Comparison of ENCODE assay signal across 17 cellular contexts in genomic region chr17:37131064-37131463, GRCh38.
A peak's percentile ranks its signal among the peaks of the same experiment; 100 is the strongest.
DNase-seq lines count a peak whose midpoint lies in the region; ATAC-seq, FAIRE-seq and TF ChIP-seq lines count a peak whose summit lies in the region.
"Had no signal": no experiment of that assay in that cellular context is flagged by ENCODE, and none has a peak within 500 bp of the region (broad histone marks: within the 10 kb centered on the region; RNA-seq: fewer than 3 reads in every experiment).

No MANE protein-coding gene starts in this region.

- H3K36me3 ChIP-seq in HEK293 (ENCODE audit: control insufficient read depth in 2 of 2, insufficient read depth in 1 of 2, low read length in 2 of 2) (peaks cover 6 to 20% of the 10 kb centered on the region in 2 experiments; a peak in 2 of 3 replicates), iPS-18a (ENCODE audit: control insufficient read depth, low read depth, low read length) (peaks cover 36% of the 10 kb centered on the region)

- DNase-seq in WTC11 (ENCODE audit: low spot score), result no peak
- peak; percentile 51 for DNase-seq in retinal pigment epithelial cell (ENCODE audit: low read depth)
- DNase-seq in activated naive CD4-positive, alpha-beta T cell treated with anti-CD3 and anti-CD28 coated beads, Interleukin-2, amount 50 U/mL, for 72 hours (ENCODE audit: low spot score in 2 of 2), result no peak
- no peak for DNase-seq in right cardiac atrium
- DNase-seq in GM19239 (ENCODE audit: insufficient read length, low spot score), result no peak
- DNase-seq: activated CD4-positive, alpha-beta T cell treated with anti-CD3 and anti-CD28 coated beads, Interleukin-2, amount 50 U/mL, for 4 hours; effector CD8-positive, alpha-beta T cell; Kasumi-1; NCI-H2029; sigmoid colon; stimulated activated naive B cell treated with anti-CD40 and anti-IgM and Interleukin-4, amounts not matched to agents 10 μg/mL and 1 μg/mL and 100 μg/mL, for 72 hours had no signal

- ATAC-seq in WTC11, result peak; percentile 43; the same call in 1 of the 2 replicates
- no peak for ATAC-seq in activated naive CD4-positive, alpha-beta T cell treated with anti-CD3 and anti-CD28 coated beads, Interleukin-2, amount 50 U/mL, for 72 hours
- ATAC-seq in GM21825 (IDR thresholded peaks at IDR 0.05; ENCODE audit: unreplicated experiment), result no peak
- no peak for ATAC-seq in right cardiac atrium
- ATAC-seq: stimulated activated naive B cell treated with anti-CD40 and anti-IgM and Interleukin-4, amounts not matched to agents 10 μg/mL and 1 μg/mL and 100 μg/mL, for 72 hours had no signal

- CTCF ChIA-PET in HEK293 (lab: Yijun Ruan, JAX), result interaction anchor here (0.6 to 0.7 kb wide), 5 partner anchors 79 to 1091 kb away, joined by 3 to 7 read pairs (median 4); no protein-coding TSS in a partner anchor
- CTCF ChIA-PET in WTC11 (lab: Charles Lee), result interaction anchor here (1.2 kb wide), 1 partner anchor 43 kb away, joined by 4 read pairs; no protein-coding TSS in a partner anchor

- WGBS in right cardiac atrium, result 80% methylated on average over 2 of the region's 2 CpGs

- H3K9me3 ChIP-seq in HEK293 (ENCODE audit: control insufficient read depth, insufficient read depth, low read depth, low read length) (no peaks in the 10 kb centered on the region), iPS-18a (ENCODE audit: control insufficient read depth, low read depth, low read length) (no peaks in the 10 kb centered on the region), right cardiac atrium (ENCODE audit: control insufficient read depth, low read length) (no peaks in the 10 kb centered on the region)
- H3K9me3 ChIP-seq: ascending aorta, sigmoid colon had no signal

- no peak overlapping the region for H3K4me3 Mint-ChIP-seq in WTC11
- H3K4me3 Mint-ChIP-seq: stimulated activated naive B cell treated with anti-CD40 and anti-IgM and Interleukin-4, amounts not matched to agents 10 μg/mL and 1 μg/mL and 100 μg/mL, for 72 hours had no signal

- TF ChIP-seq CTCF in HEK293 (tag by site-specific recombination; IDR thresholded peaks at IDR 0.05) (no peak), WTC11 (IDR thresholded peaks at IDR 0.05) (no peak), retinal pigment epithelial cell (conservative IDR thresholded peaks at IDR 0.05; ENCODE audit: low read depth, low read length) (no peak)

- peaks cover 17% of the 10 kb centered on the region for H3K36me3 Mint-ChIP-seq in WTC11
- H3K36me3 Mint-ChIP-seq in activated naive CD4-positive, alpha-beta T cell treated with anti-CD3 and anti-CD28 coated beads, Interleukin-2, amount 50 U/mL, for 72 hours, result no peaks in the 10 kb centered on the region

- POLR2A ChIA-PET in HEK293 (lab: Yijun Ruan, JAX), result no interaction called here
- POLR2A ChIA-PET in WTC11 (lab: Charles Lee), result no interaction called here

- H3K27me3 Mint-ChIP-seq in WTC11 (ENCODE audit: low read depth), result no peaks in the 10 kb centered on the region
- H3K27me3 Mint-ChIP-seq: stimulated activated naive B cell treated with anti-CD40 and anti-IgM and Interleukin-4, amounts not matched to agents 10 μg/mL and 1 μg/mL and 100 μg/mL, for 72 hours had no signal

- FAIRE-seq in GM19239 (lab: Jason Lieb, UNC), result no peak
- FAIRE-seq: G401.6, keratinocyte had no signal

- H3K9ac ChIP-seq in iPS-18a (ENCODE audit: low read length), result no peak overlapping the region

- H3K27ac ChIP-seq in HEK293 (ENCODE audit: extremely low read depth, low read depth, low read length), result no peak overlapping the region; the same call in 1 of the 2 replicates
- peak overlapping the region; percentile 30 for H3K27ac ChIP-seq in iPS-18a (ENCODE audit: low read length)
- H3K27ac ChIP-seq in right cardiac atrium (ENCODE audit: low read length), result no peak overlapping the region
- H3K27ac ChIP-seq: ascending aorta, sigmoid colon had no signal

- H3K4me1 Mint-ChIP-seq in WTC11, result peaks cover 46% of the 10 kb centered on the region
- H3K4me1 Mint-ChIP-seq: stimulated activated naive B cell treated with anti-CD40 and anti-IgM and Interleukin-4, amounts not matched to agents 10 μg/mL and 1 μg/mL and 100 μg/mL, for 72 hours had no signal

- H3K27me3 ChIP-seq in iPS-18a (ENCODE audit: control insufficient read depth, insufficient read depth, low read length) (no peaks in the 10 kb centered on the region), right cardiac atrium (ENCODE audit: control insufficient read depth, insufficient read depth) (no peaks in the 10 kb centered on the region)
- H3K27me3 ChIP-seq: ascending aorta, sigmoid colon had no signal

- intact Hi-C loops in right cardiac atrium (cut with DNase I), result no loop called here

- H3K4me1 ChIP-seq in HEK293 (ENCODE audit: control insufficient read depth, insufficient read depth, low read length) (peaks cover 36% of the 10 kb centered on the region), iPS-18a (ENCODE audit: control insufficient read depth, low read depth, low read length) (peaks cover 41% of the 10 kb centered on the region), right cardiac atrium (ENCODE audit: control insufficient read depth, insufficient read depth, low read length) (no peaks in the 10 kb centered on the region)
- H3K4me1 ChIP-seq: ascending aorta, sigmoid colon had no signal

- no peak overlapping the region for H3K4me3 ChIP-seq in HEK293 (ENCODE audit: low read depth, low read length)
- H3K4me3 ChIP-seq in iPS-18a (ENCODE audit: low read length), result no peak overlapping the region
- H3K4me3 ChIP-seq in retinal pigment epithelial cell (ENCODE audit: low read length), result no peak overlapping the region
- no peak overlapping the region for H3K4me3 ChIP-seq in right cardiac atrium (ENCODE audit: low read length)
- H3K4me3 ChIP-seq: ascending aorta, sigmoid colon had no signal

- H3K9me3 Mint-ChIP-seq in WTC11, result no peaks in the 10 kb centered on the region
- H3K9me3 Mint-ChIP-seq in activated naive CD4-positive, alpha-beta T cell treated with anti-CD3 and anti-CD28 coated beads, Interleukin-2, amount 50 U/mL, for 72 hours, result no peaks in the 10 kb centered on the region
- H3K9me3 Mint-ChIP-seq: stimulated activated naive B cell treated with anti-CD40 and anti-IgM and Interleukin-4, amounts not matched to agents 10 μg/mL and 1 μg/mL and 100 μg/mL, for 72 hours had no signal

- peak overlapping the region; percentile 78 for H3K27ac Mint-ChIP-seq in WTC11
- H3K27ac Mint-ChIP-seq in activated naive CD4-positive, alpha-beta T cell treated with anti-CD3 and anti-CD28 coated beads, Interleukin-2, amount 50 U/mL, for 72 hours, result no peak overlapping the region
- H3K27ac Mint-ChIP-seq: stimulated activated naive B cell treated with anti-CD40 and anti-IgM and Interleukin-4, amounts not matched to agents 10 μg/mL and 1 μg/mL and 100 μg/mL, for 72 hours had no signal

TF ChIP-seq in HEK293, 187 proteins besides CTCF, POLR2A, EP300 and RAD21 (continues in another document):
- TF ChIP-seq ZNF501 (tag by site-specific recombination; IDR thresholded peaks at IDR 0.05) (no peak), SP7 (tag by site-specific recombination; IDR thresholded peaks at IDR 0.05) (0 out of 2 replicates have a peak, but pooled peaks have one; percentile 41), KLF16 (tag by site-specific recombination; IDR thresholded peaks at IDR 0.05) (no peak), PRDM6 (tag by site-specific recombination; IDR thresholded peaks at IDR 0.05) (peak; percentile 87), ZNF600 (tag by site-specific recombination; IDR thresholded peaks at IDR 0.05) (no peak), ZFP3 (tag by site-specific recombination; IDR thresholded peaks at IDR 0.05; ENCODE audit: low read depth) (no peak), IKZF3 (tag by site-specific recombination; IDR thresholded peaks at IDR 0.05) (peak; percentile 50; the same call in 1 of the 2 replicates)

TF ChIP-seq in WTC11, 78 proteins besides CTCF, POLR2A, EP300 and RAD21 (continues in another document):
- TF ChIP-seq AFF4 (CRISPR knock-in tag; IDR thresholded peaks at IDR 0.05; ENCODE audit: borderline replicate concordance) (no peak), ATF2 (CRISPR knock-in tag; IDR thresholded peaks at IDR 0.05; ENCODE audit: borderline replicate concordance, low read depth) (no peak), ZBTB21 (CRISPR knock-in tag; IDR thresholded peaks at IDR 0.05; ENCODE audit: borderline replicate concordance) (no peak), TEAD4 (CRISPR knock-in tag; IDR thresholded peaks at IDR 0.05) (no peak)
